Comparison of ENCODE assay signal across 15 cellular contexts in genomic region chr17:51428668-51429486, GRCh38.
DNase-seq lines count a peak whose midpoint lies in the region; ATAC-seq lines count a peak whose summit lies in the region.
"Had no signal": no experiment of that assay in that cellular context is flagged by ENCODE, and none has a peak within 500 bp of the region (broad histone marks: within the 10 kb centered on the region; RNA-seq: fewer than 3 reads in every experiment).

No MANE protein-coding gene starts in this region.

- peak; percentile 24 for DNase-seq in activated CD4-positive, alpha-beta T cell treated with anti-CD3 and anti-CD28 coated beads for 36 hours
- DNase-seq in activated CD4-positive, alpha-beta T cell treated with anti-CD3 and anti-CD28 coated beads, Interleukin-2, amount 50 U/mL, for 4 hours = no peak
- no peak for DNase-seq in CD8-positive, alpha-beta memory T cell
- no peak for DNase-seq in activated T-helper 1 cell treated with anti-CD3 and anti-CD28 coated beads, Interleukin-12 subunit alpha, Interleukin-12 subunit beta, Interleukin-2, Interleukin-4 antibody, amounts not matched to agents 30 ng/mL and 10 ng/mL and 1 ng/mL, durations not matched to agents 14 hours and 24 hours and 36 hours (ENCODE audit: low spot score)
- peak in 2 of 9 donors; percentile 19 for DNase-seq in naive thymus-derived CD4-positive, alpha-beta T cell
- DNase-seq in HT-29 (ENCODE audit: low spot score) (no peak), DMS79 (lab: John Stamatoyannopoulos, UW) (no peak)
- DNase-seq: DMS153; NCI-H1105; PC-9; stimulated activated CD4-positive, alpha-beta T cell treated with anti-CD3 and anti-CD28 coated beads, Interleukin-1b, Interleukin-23, amount 100 ng/mL, for 48 hours had no signal

- no peaks in the 10 kb centered on the region for H3K36me3 ChIP-seq in CD8-positive, alpha-beta memory T cell (ENCODE audit: insufficient read depth, low read length)
- no peaks in the 10 kb centered on the region for H3K36me3 ChIP-seq in naive thymus-derived CD4-positive, alpha-beta T cell (ENCODE audit: control insufficient read depth in 2 of 3, insufficient read depth in 3 of 3, low read length in 3 of 3)
- H3K36me3 ChIP-seq: ascending aorta had no signal

- no peaks in the 10 kb centered on the region for H3K27me3 ChIP-seq in CD8-positive, alpha-beta memory T cell (ENCODE audit: insufficient read depth, low read length, poor library complexity, severe bottlenecking)
- no peaks in the 10 kb centered on the region for H3K27me3 ChIP-seq in naive thymus-derived CD4-positive, alpha-beta T cell (ENCODE audit: control insufficient read depth in 2 of 2, insufficient read depth in 2 of 2, low read length in 2 of 2)
- H3K27me3 ChIP-seq: ascending aorta had no signal

- peaks cover 15% of the 10 kb centered on the region for H3K36me3 Mint-ChIP-seq in activated CD4-positive, alpha-beta T cell treated with anti-CD3 and anti-CD28 coated beads for 36 hours (ENCODE audit: low read depth)
- H3K36me3 Mint-ChIP-seq in CD8-positive, alpha-beta memory T cell = no peaks in the 10 kb centered on the region
- H3K36me3 Mint-ChIP-seq in activated T-helper 1 cell treated with anti-CD3 and anti-CD28 coated beads, Interleukin-12 subunit alpha, Interleukin-12 subunit beta, Interleukin-2, Interleukin-4 antibody, amounts not matched to agents 30 ng/mL and 10 ng/mL and 1 ng/mL, durations not matched to agents 14 hours and 24 hours and 36 hours (ENCODE audit: low read depth) = peaks cover 9% of the 10 kb centered on the region
- peaks cover 0 to 17% (median 0%) of the 10 kb centered on the region in 5 donors for H3K36me3 Mint-ChIP-seq in naive thymus-derived CD4-positive, alpha-beta T cell

- H3K4me1 ChIP-seq in CD8-positive, alpha-beta memory T cell (ENCODE audit: insufficient read depth, low read length) = peaks cover 51% of the 10 kb centered on the region
- H3K4me1 ChIP-seq in naive thymus-derived CD4-positive, alpha-beta T cell (ENCODE audit: control insufficient read depth in 2 of 2, insufficient read depth in 2 of 2, low read length in 2 of 2) = peaks cover 12 to 48% of the 10 kb centered on the region in 2 donors
- H3K4me1 ChIP-seq: ascending aorta had no signal

- peak overlapping the region; percentile 0 for H3K4me3 ChIP-seq in CD8-positive, alpha-beta memory T cell (ENCODE audit: low read length)
- H3K4me3 ChIP-seq in naive thymus-derived CD4-positive, alpha-beta T cell (ENCODE audit: low read length) = no peak overlapping the region
- H3K4me3 ChIP-seq: ascending aorta, PC-9 had no signal

- H3K9me3 Mint-ChIP-seq in activated CD4-positive, alpha-beta T cell treated with anti-CD3 and anti-CD28 coated beads for 36 hours (ENCODE audit: low read depth) = peaks cover 1% of the 10 kb centered on the region
- H3K9me3 Mint-ChIP-seq in CD8-positive, alpha-beta memory T cell = no peaks in the 10 kb centered on the region
- H3K9me3 Mint-ChIP-seq in activated T-helper 1 cell treated with anti-CD3 and anti-CD28 coated beads, Interleukin-12 subunit alpha, Interleukin-12 subunit beta, Interleukin-2, Interleukin-4 antibody, amounts not matched to agents 30 ng/mL and 10 ng/mL and 1 ng/mL, durations not matched to agents 14 hours and 24 hours and 36 hours = no peaks in the 10 kb centered on the region
- H3K9me3 Mint-ChIP-seq in naive thymus-derived CD4-positive, alpha-beta T cell = peaks cover 0 to 3% (median 0%) of the 10 kb centered on the region in 11 donors

- H3K4me3 Mint-ChIP-seq in activated CD4-positive, alpha-beta T cell treated with anti-CD3 and anti-CD28 coated beads for 36 hours = no peak overlapping the region
- H3K4me3 Mint-ChIP-seq in CD8-positive, alpha-beta memory T cell = peak overlapping the region in 1 of 7 donors; percentile 27
- H3K4me3 Mint-ChIP-seq in activated T-helper 1 cell treated with anti-CD3 and anti-CD28 coated beads, Interleukin-12 subunit alpha, Interleukin-12 subunit beta, Interleukin-2, Interleukin-4 antibody, amounts not matched to agents 30 ng/mL and 10 ng/mL and 1 ng/mL, durations not matched to agents 14 hours and 24 hours and 36 hours = no peak overlapping the region
- peak overlapping the region; percentile 29 to 83 (median 67) for H3K4me3 Mint-ChIP-seq in naive thymus-derived CD4-positive, alpha-beta T cell

- CTCF ChIA-PET in activated CD4-positive, alpha-beta T cell treated with anti-CD3 and anti-CD28 coated beads for 36 hours (lab: Charles Lee) = interaction anchor here (0.6 kb wide), 2 partner anchors 11 to 55 kb away, joined by 3 read pairs; no protein-coding TSS in a partner anchor
- CTCF ChIA-PET in CD8-positive, alpha-beta memory T cell (lab: Charles Lee) = no interaction called here
- CTCF ChIA-PET in naive thymus-derived CD4-positive, alpha-beta T cell (lab: Charles Lee) = interaction anchor here (2.1 kb wide), 1 partner anchor 57 kb away, joined by 10 read pairs; no protein-coding TSS in a partner anchor

- H3K9me3 ChIP-seq in CD8-positive, alpha-beta memory T cell (ENCODE audit: low read length) = no peaks in the 10 kb centered on the region
- H3K9me3 ChIP-seq in naive thymus-derived CD4-positive, alpha-beta T cell (ENCODE audit: control insufficient read depth in 2 of 3, low read length in 3 of 3) = no peaks in the 10 kb centered on the region
- H3K9me3 ChIP-seq: ascending aorta had no signal

- peak overlapping the region; percentile 90 for H3K27ac Mint-ChIP-seq in activated CD4-positive, alpha-beta T cell treated with anti-CD3 and anti-CD28 coated beads for 36 hours
- peak overlapping the region in 7 of 8 donors; percentile 12 to 92 (median 47) for H3K27ac Mint-ChIP-seq in CD8-positive, alpha-beta memory T cell
- H3K27ac Mint-ChIP-seq in activated T-helper 1 cell treated with anti-CD3 and anti-CD28 coated beads, Interleukin-12 subunit alpha, Interleukin-12 subunit beta, Interleukin-2, Interleukin-4 antibody, amounts not matched to agents 30 ng/mL and 10 ng/mL and 1 ng/mL, durations not matched to agents 14 hours and 24 hours and 36 hours = peak overlapping the region; percentile 80
- peak overlapping the region; percentile 91 to 100 (median 97) for H3K27ac Mint-ChIP-seq in naive thymus-derived CD4-positive, alpha-beta T cell

- ATAC-seq in activated CD4-positive, alpha-beta T cell treated with anti-CD3 and anti-CD28 coated beads for 36 hours = no peak
- ATAC-seq in naive thymus-derived CD4-positive, alpha-beta T cell = no peak
- ATAC-seq in GM19395 (IDR thresholded peaks at IDR 0.05; ENCODE audit: unreplicated experiment) = no peak
- ATAC-seq: HCT116 had no signal

- no peak overlapping the region for H3K27ac ChIP-seq in CD8-positive, alpha-beta memory T cell (ENCODE audit: low read depth, low read length)
- H3K27ac ChIP-seq in naive thymus-derived CD4-positive, alpha-beta T cell (ENCODE audit: low read depth, low read length) = peak overlapping the region; percentile 87
- H3K27ac ChIP-seq: 22Rv1, ascending aorta, PC-9 had no signal

- intact Hi-C loops in activated CD4-positive, alpha-beta T cell treated with anti-CD3 and anti-CD28 coated beads for 36 hours (cut with DNase I, micrococcal nuclease) = no loop called here
- intact Hi-C loops in activated T-helper 1 cell treated with anti-CD3 and anti-CD28 coated beads, Interleukin-12 subunit alpha, Interleukin-12 subunit beta, Interleukin-2, Interleukin-4 antibody, amounts not matched to agents 30 ng/mL and 10 ng/mL and 1 ng/mL, durations not matched to agents 14 hours and 24 hours and 36 hours (cut with micrococcal nuclease) = loop anchor here (5.0 kb wide), 1 partner anchor 33 kb away; no protein-coding TSS in a partner anchor
- intact Hi-C loops in naive thymus-derived CD4-positive, alpha-beta T cell (cut with micrococcal nuclease) = loop anchor here (1.0 to 5.0 kb wide), 6 partner anchors 10 to 562 kb away; partner anchors contain the start of genes MBTD1 (in 1 of the 2), TOB1 (in 1 of the 2) and UTP18 (in 1 of the 2)

- H3K27me3 Mint-ChIP-seq in activated CD4-positive, alpha-beta T cell treated with anti-CD3 and anti-CD28 coated beads for 36 hours = no peaks in the 10 kb centered on the region
- H3K27me3 Mint-ChIP-seq in CD8-positive, alpha-beta memory T cell = no peaks in the 10 kb centered on the region
- no peaks in the 10 kb centered on the region for H3K27me3 Mint-ChIP-seq in activated T-helper 1 cell treated with anti-CD3 and anti-CD28 coated beads, Interleukin-12 subunit alpha, Interleukin-12 subunit beta, Interleukin-2, Interleukin-4 antibody, amounts not matched to agents 30 ng/mL and 10 ng/mL and 1 ng/mL, durations not matched to agents 14 hours and 24 hours and 36 hours (ENCODE audit: insufficient read depth)
- no peaks in the 10 kb centered on the region for H3K27me3 Mint-ChIP-seq in naive thymus-derived CD4-positive, alpha-beta T cell

- peaks cover 51% of the 10 kb centered on the region for H3K4me1 Mint-ChIP-seq in activated CD4-positive, alpha-beta T cell treated with anti-CD3 and anti-CD28 coated beads for 36 hours
- H3K4me1 Mint-ChIP-seq in CD8-positive, alpha-beta memory T cell = peaks cover 12 to 46% (median 44%) of the 10 kb centered on the region in 3 donors
- peaks cover 67% of the 10 kb centered on the region for H3K4me1 Mint-ChIP-seq in activated T-helper 1 cell treated with anti-CD3 and anti-CD28 coated beads, Interleukin-12 subunit alpha, Interleukin-12 subunit beta, Interleukin-2, Interleukin-4 antibody, amounts not matched to agents 30 ng/mL and 10 ng/mL and 1 ng/mL, durations not matched to agents 14 hours and 24 hours and 36 hours (ENCODE audit: low read depth)
- H3K4me1 Mint-ChIP-seq in naive thymus-derived CD4-positive, alpha-beta T cell = peaks cover 37 to 75% (median 61%) of the 10 kb centered on the region in 7 donors

- POLR2A ChIA-PET in activated CD4-positive, alpha-beta T cell treated with anti-CD3 and anti-CD28 coated beads for 36 hours (lab: Charles Lee) = no interaction called here
- POLR2A ChIA-PET in CD8-positive, alpha-beta memory T cell (lab: Charles Lee) = no interaction called here
- POLR2A ChIA-PET in naive thymus-derived CD4-positive, alpha-beta T cell (lab: Charles Lee) = interaction anchor here (1.1 kb wide), 1 partner anchor 11 kb away, joined by 3 read pairs; no protein-coding TSS in a partner anchor

Comparison
In these comparisons a context has a peak if more than half of its experiments do, and no peak if none do; other contexts are left out.
1. H3K27ac Mint-ChIP-seq: peak in every context shown above with its lines; median percentile 97 in naive thymus-derived CD4-positive, alpha-beta T cell; 90 in activated CD4-positive, alpha-beta T cell treated with anti-CD3 and anti-CD28 coated beads for 36 hours; 80 in activated T-helper 1 cell treated with anti-CD3 and anti-CD28 coated beads, Interleukin-12 subunit alpha, Interleukin-12 subunit beta, Interleukin-2, Interleukin-4 antibody, amounts not matched to agents 30 ng/mL and 10 ng/mL and 1 ng/mL, durations not matched to agents 14 hours and 24 hours and 36 hours; 47 in CD8-positive, alpha-beta memory T cell.
2. H3K4me3 Mint-ChIP-seq: peak in naive thymus-derived CD4-positive, alpha-beta T cell (10 of 10); none in activated CD4-positive, alpha-beta T cell treated with anti-CD3 and anti-CD28 coated beads for 36 hours (single experiment) and activated T-helper 1 cell treated with anti-CD3 and anti-CD28 coated beads, Interleukin-12 subunit alpha, Interleukin-12 subunit beta, Interleukin-2, Interleukin-4 antibody, amounts not matched to agents 30 ng/mL and 10 ng/mL and 1 ng/mL, durations not matched to agents 14 hours and 24 hours and 36 hours (single experiment).
3. intact Hi-C loops: an anchor here in activated T-helper 1 cell treated with anti-CD3 and anti-CD28 coated beads, Interleukin-12 subunit alpha, Interleukin-12 subunit beta, Interleukin-2, Interleukin-4 antibody, amounts not matched to agents 30 ng/mL and 10 ng/mL and 1 ng/mL, durations not matched to agents 14 hours and 24 hours and 36 hours (5.0 kb wide) and naive thymus-derived CD4-positive, alpha-beta T cell (1.0 to 5.0 kb wide); none called in activated CD4-positive, alpha-beta T cell treated with anti-CD3 and anti-CD28 coated beads for 36 hours.